ENCODE assay signal across 1 cellular context in genomic region chr10:70656489-70656888, GRCh38.
A peak's percentile ranks its signal among the peaks of the same experiment; 100 is the strongest.
TF ChIP-seq lines count a peak whose summit lies in the region.

No MANE protein-coding gene starts in this region.

TF ChIP-seq in K562, 482 proteins besides CTCF, POLR2A, EP300 and RAD21 (continued from another document and continues in another):
- TF ChIP-seq ZNF408 (CRISPR knock-in tag; IDR thresholded peaks at IDR 0.05; ENCODE audit: low read depth) (no peak), ZZZ3 (IDR thresholded peaks at IDR 0.05) (no peak), KDM1A (IDR thresholded peaks at IDR 0.05) (peak; percentile 63 to 78), TOE1 (IDR thresholded peaks at IDR 0.05; ENCODE audit: borderline replicate concordance) (no peak), TOE1 (CRISPR knock-in tag; IDR thresholded peaks at IDR 0.05; ENCODE audit: borderline replicate concordance, low read depth) (no peak), KLF13 (tag; IDR thresholded peaks at IDR 0.05; ENCODE audit: borderline replicate concordance, low read depth) (no peak), HDAC8 (tag; IDR thresholded peaks at IDR 0.05) (no peak), KDM4B (IDR thresholded peaks at IDR 0.05; ENCODE audit: borderline replicate concordance in 2 of 2, low read depth in 1 of 2) (no peak), ZNF75A (CRISPR knock-in tag; IDR thresholded peaks at IDR 0.05) (no peak), ARID1B (IDR thresholded peaks at IDR 0.05) (peak; percentile 57; the same call in 1 of the 2 replicates), JUNB (CRISPR knock-in tag; conservative IDR thresholded peaks at IDR 0.05) (no peak), NFRKB (IDR thresholded peaks at IDR 0.05; ENCODE audit: low read depth) (0 out of 2 replicates have a peak, but pooled peaks have one; percentile 25), PML (IDR thresholded peaks at IDR 0.05; ENCODE audit: low read length) (no peak), CXXC5 (CRISPR knock-in tag; IDR thresholded peaks at IDR 0.05) (no peak), ILF3 (IDR thresholded peaks at IDR 0.05; ENCODE audit: borderline replicate concordance) (no peak), PHTF2 (CRISPR knock-in tag; IDR thresholded peaks at IDR 0.05) (no peak), JUND (IDR thresholded peaks at IDR 0.05; ENCODE audit: borderline replicate concordance, low read depth, low read length) (peak; percentile 94), JUND (tag; IDR thresholded peaks at IDR 0.05; ENCODE audit: borderline replicate concordance, low read depth, low read length) (peak; percentile 90), ZNF785 (CRISPR knock-in tag; IDR thresholded peaks at IDR 0.05) (no peak), SMARCE1 (IDR thresholded peaks at IDR 0.05) (0 out of 2 replicates have a peak, but pooled peaks have one; percentile 40), MCM2 (IDR thresholded peaks at IDR 0.05; ENCODE audit: low read depth) (no peak), CC2D1A (IDR thresholded peaks at IDR 0.05) (no peak), TFAP4 (CRISPR knock-in tag; IDR thresholded peaks at IDR 0.05; ENCODE audit: borderline replicate concordance) (peak; percentile 14; the same call in 1 of the 2 replicates), E2F3 (CRISPR knock-in tag; IDR thresholded peaks at IDR 0.05) (no peak), BHLHE40 (IDR thresholded peaks at IDR 0.05; ENCODE audit: low read length) (no peak), ETV1 (tag; conservative IDR thresholded peaks at IDR 0.05; ENCODE audit: low read depth) (no peak), KLF1 (tag; IDR thresholded peaks at IDR 0.05) (no peak), ZNF780A (CRISPR knock-in tag; IDR thresholded peaks at IDR 0.05) (no peak), UBTF (IDR thresholded peaks at IDR 0.05; ENCODE audit: borderline replicate concordance in 1 of 2, low read depth in 2 of 2, low read length in 2 of 2) (0 out of 4 replicates have a peak, but pooled peaks of 1 of the 2 experiments have one; percentile 17), TCF7L2 (IDR thresholded peaks at IDR 0.05; ENCODE audit: low read depth, low read length) (no peak), MAFF (IDR thresholded peaks at IDR 0.05; ENCODE audit: low read length) (no peak), EHMT2 (IDR thresholded peaks at IDR 0.05) (no peak), KAT7 (CRISPR knock-in tag; IDR thresholded peaks at IDR 0.05; ENCODE audit: borderline replicate concordance) (no peak), ARHGAP35 (IDR thresholded peaks at IDR 0.05; ENCODE audit: partially characterized antibody) (no peak), ZBTB8A (IDR thresholded peaks at IDR 0.05; ENCODE audit: partially characterized antibody) (no peak), ELF1 (tag; IDR thresholded peaks at IDR 0.05) (no peak), ATF1 (CRISPR knock-in tag; IDR thresholded peaks at IDR 0.05) (no peak), ATF1 (tag; IDR thresholded peaks at IDR 0.05) (no peak), KAT2B (IDR thresholded peaks at IDR 0.05; ENCODE audit: low read depth, low read length) (no peak), MXD1 (CRISPR knock-in tag; IDR thresholded peaks at IDR 0.05; ENCODE audit: borderline replicate concordance, poor library complexity, severe bottlenecking) (no peak), RCOR1 (IDR thresholded peaks at IDR 0.05; ENCODE audit: borderline replicate concordance in 1 of 2, low read depth in 2 of 2, low read length in 2 of 2) (peak in 1 of 2 experiments; percentile 91; a peak in 2 of 4 replicates), DMBX1 (CRISPR knock-in tag; IDR thresholded peaks at IDR 0.05; ENCODE audit: borderline replicate concordance) (no peak), ZNF184 (CRISPR knock-in tag; IDR thresholded peaks at IDR 0.05) (no peak), FOSL1 (tag; conservative IDR thresholded peaks at IDR 0.05) (peak; percentile 91), RBM39 (optimal IDR thresholded peaks at IDR 0.05; ENCODE audit: low read depth, low read length) (no peak), BCOR (IDR thresholded peaks at IDR 0.05) (peak; percentile 34; the same call in 1 of the 2 replicates), ZEB2 (IDR thresholded peaks at IDR 0.05) (no peak)
- TF ChIP-seq, protein P1, sequence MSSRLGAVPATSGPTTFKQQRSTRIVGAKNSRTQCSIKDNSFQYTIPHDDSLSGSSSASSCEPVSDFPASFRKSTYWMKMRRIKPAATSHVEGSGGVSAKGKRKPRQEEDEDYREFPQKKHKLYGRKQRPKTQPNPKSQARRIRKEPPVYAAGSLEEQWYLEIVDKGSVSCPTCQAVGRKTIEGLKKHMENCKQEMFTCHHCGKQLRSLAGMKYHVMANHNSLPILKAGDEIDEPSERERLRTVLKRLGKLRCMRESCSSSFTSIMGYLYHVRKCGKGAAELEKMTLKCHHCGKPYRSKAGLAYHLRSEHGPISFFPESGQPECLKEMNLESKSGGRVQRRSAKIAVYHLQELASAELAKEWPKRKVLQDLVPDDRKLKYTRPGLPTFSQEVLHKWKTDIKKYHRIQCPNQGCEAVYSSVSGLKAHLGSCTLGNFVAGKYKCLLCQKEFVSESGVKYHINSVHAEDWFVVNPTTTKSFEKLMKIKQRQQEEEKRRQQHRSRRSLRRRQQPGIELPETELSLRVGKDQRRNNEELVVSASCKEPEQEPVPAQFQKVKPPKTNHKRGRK (tag; IDR thresholded peaks at IDR 0.05) = no peak
- TF ChIP-seq, protein P2, sequence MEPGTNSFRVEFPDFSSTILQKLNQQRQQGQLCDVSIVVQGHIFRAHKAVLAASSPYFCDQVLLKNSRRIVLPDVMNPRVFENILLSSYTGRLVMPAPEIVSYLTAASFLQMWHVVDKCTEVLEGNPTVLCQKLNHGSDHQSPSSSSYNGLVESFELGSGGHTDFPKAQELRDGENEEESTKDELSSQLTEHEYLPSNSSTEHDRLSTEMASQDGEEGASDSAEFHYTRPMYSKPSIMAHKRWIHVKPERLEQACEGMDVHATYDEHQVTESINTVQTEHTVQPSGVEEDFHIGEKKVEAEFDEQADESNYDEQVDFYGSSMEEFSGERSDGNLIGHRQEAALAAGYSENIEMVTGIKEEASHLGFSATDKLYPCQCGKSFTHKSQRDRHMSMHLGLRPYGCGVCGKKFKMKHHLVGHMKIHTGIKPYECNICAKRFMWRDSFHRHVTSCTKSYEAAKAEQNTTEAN (CRISPR knock-in tag; IDR thresholded peaks at IDR 0.05) = no peak
- TF ChIP-seq, protein P3, sequence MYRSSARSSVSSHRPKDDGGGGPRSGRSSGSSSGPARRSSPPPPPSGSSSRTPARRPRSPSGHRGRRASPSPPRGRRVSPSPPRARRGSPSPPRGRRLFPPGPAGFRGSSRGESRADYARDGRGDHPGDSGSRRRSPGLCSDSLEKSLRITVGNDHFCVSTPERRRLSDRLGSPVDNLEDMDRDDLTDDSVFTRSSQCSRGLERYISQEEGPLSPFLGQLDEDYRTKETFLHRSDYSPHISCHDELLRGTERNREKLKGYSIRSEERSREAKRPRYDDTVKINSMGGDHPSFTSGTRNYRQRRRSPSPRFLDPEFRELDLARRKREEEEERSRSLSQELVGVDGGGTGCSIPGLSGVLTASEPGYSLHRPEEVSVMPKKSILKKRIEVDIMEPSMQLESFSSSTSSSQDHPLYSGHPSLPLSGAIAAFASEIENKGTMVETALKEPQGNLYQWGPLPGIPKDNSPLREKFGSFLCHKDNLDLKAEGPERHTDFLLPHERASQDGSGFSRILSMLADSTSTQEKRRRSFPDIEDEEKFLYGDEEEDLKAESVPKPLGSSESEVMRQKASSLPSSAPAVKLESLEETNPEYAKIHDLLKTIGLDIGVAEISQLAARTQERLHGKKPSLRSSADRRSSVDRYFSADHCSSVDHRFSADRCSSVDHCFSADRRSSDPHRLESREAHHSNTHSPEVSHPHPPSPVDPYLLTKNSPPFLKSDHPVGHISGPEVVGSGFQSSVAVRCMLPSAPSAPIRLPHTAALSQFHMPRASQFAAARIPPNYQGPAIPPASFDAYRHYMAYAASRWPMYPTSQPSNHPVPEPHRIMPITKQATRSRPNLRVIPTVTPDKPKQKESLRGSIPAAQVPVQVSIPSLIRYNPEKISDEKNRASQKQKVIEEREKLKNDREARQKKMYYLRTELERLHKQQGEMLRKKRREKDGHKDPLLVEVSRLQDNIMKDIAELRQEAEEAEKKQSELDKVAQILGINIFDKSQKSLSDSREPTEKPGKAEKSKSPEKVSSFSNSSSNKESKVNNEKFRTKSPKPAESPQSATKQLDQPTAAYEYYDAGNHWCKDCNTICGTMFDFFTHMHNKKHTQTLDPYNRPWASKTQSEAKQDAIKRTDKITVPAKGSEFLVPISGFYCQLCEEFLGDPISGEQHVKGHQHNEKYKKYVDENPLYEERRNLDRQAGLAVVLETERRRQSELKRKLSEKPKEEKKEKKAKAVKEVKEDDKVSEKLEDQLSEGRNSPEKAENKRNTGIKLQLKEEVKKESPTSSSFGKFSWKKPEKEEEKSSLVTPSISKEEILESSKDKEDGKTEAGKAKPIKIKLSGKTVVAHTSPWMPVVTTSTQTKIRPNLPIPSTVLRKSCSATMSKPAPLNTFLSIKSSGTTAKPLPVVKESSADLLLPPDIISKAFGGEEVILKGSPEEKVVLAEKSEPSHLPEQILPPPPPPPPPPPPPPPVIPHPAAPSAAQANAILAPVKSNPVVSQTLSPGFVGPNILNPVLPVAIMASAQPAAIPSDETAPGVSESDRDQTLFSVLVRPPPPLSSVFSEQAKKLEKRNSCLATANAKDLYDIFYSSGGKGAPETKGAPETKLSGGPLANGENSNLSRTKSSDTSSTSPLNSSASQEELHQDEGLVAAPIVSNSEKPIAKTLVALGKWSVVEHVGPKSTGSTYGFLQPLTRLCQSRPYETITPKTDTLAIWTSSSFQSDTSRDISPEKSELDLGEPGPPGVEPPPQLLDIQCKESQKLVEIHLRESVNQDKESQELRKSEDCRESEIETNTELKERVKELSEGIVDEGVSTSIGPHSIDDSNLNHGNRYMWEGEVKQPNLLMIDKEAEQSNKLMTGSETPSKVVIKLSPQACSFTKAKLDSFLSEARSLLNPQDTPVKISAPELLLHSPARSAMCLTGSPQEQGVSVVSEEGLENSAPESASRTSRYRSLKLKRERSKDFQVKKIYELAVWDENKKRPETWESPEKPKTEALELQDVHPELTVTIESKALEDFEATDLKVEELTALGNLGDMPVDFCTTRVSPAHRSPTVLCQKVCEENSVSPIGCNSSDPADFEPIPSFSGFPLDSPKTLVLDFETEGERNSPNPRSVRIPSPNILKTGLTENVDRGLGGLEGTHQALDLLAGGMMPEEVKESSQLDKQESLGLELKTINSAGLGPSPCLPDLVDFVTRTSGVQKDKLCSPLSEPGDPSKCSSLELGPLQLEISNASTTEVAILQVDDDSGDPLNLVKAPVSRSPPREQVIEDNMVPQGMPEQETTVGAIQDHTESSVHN (IDR thresholded peaks at IDR 0.05; ENCODE audit: borderline replicate concordance in 1 of 2, low read depth in 1 of 2) = no peak
- TF ChIP-seq, protein P4, sequence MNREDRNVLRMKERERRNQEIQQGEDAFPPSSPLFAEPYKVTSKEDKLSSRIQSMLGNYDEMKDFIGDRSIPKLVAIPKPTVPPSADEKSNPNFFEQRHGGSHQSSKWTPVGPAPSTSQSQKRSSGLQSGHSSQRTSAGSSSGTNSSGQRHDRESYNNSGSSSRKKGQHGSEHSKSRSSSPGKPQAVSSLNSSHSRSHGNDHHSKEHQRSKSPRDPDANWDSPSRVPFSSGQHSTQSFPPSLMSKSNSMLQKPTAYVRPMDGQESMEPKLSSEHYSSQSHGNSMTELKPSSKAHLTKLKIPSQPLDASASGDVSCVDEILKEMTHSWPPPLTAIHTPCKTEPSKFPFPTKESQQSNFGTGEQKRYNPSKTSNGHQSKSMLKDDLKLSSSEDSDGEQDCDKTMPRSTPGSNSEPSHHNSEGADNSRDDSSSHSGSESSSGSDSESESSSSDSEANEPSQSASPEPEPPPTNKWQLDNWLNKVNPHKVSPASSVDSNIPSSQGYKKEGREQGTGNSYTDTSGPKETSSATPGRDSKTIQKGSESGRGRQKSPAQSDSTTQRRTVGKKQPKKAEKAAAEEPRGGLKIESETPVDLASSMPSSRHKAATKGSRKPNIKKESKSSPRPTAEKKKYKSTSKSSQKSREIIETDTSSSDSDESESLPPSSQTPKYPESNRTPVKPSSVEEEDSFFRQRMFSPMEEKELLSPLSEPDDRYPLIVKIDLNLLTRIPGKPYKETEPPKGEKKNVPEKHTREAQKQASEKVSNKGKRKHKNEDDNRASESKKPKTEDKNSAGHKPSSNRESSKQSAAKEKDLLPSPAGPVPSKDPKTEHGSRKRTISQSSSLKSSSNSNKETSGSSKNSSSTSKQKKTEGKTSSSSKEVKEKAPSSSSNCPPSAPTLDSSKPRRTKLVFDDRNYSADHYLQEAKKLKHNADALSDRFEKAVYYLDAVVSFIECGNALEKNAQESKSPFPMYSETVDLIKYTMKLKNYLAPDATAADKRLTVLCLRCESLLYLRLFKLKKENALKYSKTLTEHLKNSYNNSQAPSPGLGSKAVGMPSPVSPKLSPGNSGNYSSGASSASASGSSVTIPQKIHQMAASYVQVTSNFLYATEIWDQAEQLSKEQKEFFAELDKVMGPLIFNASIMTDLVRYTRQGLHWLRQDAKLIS (CRISPR knock-in tag; IDR thresholded peaks at IDR 0.05) = no peak
